Comparison of ENCODE assay signal across 2 cellular contexts in genomic region chr19:37251308-37252229, GRCh38.
TF ChIP-seq lines count a peak whose summit lies in the region.

No MANE protein-coding gene starts in this region.

TF ChIP-seq in GM12878, 131 proteins besides CTCF, POLR2A, EP300 and RAD21 (continues in another document):
- TF ChIP-seq TBL1XR1 (IDR thresholded peaks at IDR 0.05; ENCODE audit: low read depth, low read length) = 0 out of 2 replicates have a peak, but pooled peaks have one; percentile 28
- TF ChIP-seq CBX5 (IDR thresholded peaks at IDR 0.05; ENCODE audit: low read depth) = peak; percentile 85; the same call in 1 of the 2 replicates
- TF ChIP-seq MEF2B (IDR thresholded peaks at IDR 0.05; ENCODE audit: partially characterized antibody, poor library complexity, severe bottlenecking) = no peak
- TF ChIP-seq IRF3 (IDR thresholded peaks at IDR 0.05) = peak; percentile 39; the same call in 1 of the 2 replicates
- peak; percentile 46 for TF ChIP-seq FOS (IDR thresholded peaks at IDR 0.05; ENCODE audit: borderline replicate concordance, extremely low read depth, insufficient read length)
- TF ChIP-seq POLR2AphosphoS5 (IDR thresholded peaks at IDR 0.05; ENCODE audit: low read length) = peak; percentile 53; the same call in 1 of the 2 replicates
- TF ChIP-seq CEBPZ (IDR thresholded peaks at IDR 0.05; ENCODE audit: low read depth, low read length) = peak; percentile 56; the same call in 1 of the 2 replicates
- TF ChIP-seq CUX1 (IDR thresholded peaks at IDR 0.05; ENCODE audit: insufficient replicate concordance, low read depth, low read length) = no peak
- peak; percentile 96 for TF ChIP-seq PKNOX1 (IDR thresholded peaks at IDR 0.05)

TF ChIP-seq in WTC11, 78 proteins besides CTCF, POLR2A, EP300 and RAD21:
- no peak for TF ChIP-seq ATF3 (CRISPR knock-in tag; conservative IDR thresholded peaks at IDR 0.05)
- TF ChIP-seq RORB (CRISPR knock-in tag; IDR thresholded peaks at IDR 0.05) = no peak
- no peak for TF ChIP-seq ZNF232 (CRISPR knock-in tag; IDR thresholded peaks at IDR 0.05)
- TF ChIP-seq SMAD3 (CRISPR knock-in tag; IDR thresholded peaks at IDR 0.05; ENCODE audit: borderline replicate concordance) = no peak
